Comparison of ENCODE assay signal across 29 cellular contexts in genomic region chr1:247085310-247085709, GRCh38. TPM values are rescaled to one million over a fixed set of nuclear protein-coding genes. Genes with fewer than 3 reads are reported as not detected.
"Had no signal": no experiment of that assay in that cellular context is flagged by ENCODE, and none has a peak within 500 bp of the region (broad histone marks: within the 10 kb centered on the region; RNA-seq: fewer than 3 reads in every experiment).

No MANE protein-coding gene starts in this region.

- ATAC-seq: activated CD8-positive, alpha-beta memory T cell treated with anti-CD3 and anti-CD28 coated beads, Interleukin-2, amount 10 ng/mL, durations not matched to agents 7 days and 5 days; activated CD8-positive, alpha-beta T cell treated with anti-CD3 and anti-CD28 coated beads, Interleukin-2, amount 10 ng/mL, durations not matched to agents 7 days and 5 days; activated naive CD8-positive, alpha-beta T cell treated with anti-CD3 and anti-CD28 coated beads, Interleukin-2, amount 50 U/mL, for 24 hours had no signal

- H3K36me3 ChIP-seq: ascending aorta, cardiac muscle cell had no signal

- H3K4me3 ChIP-seq: ascending aorta, cardiac muscle cell had no signal

- H3K4me1 ChIP-seq: ascending aorta had no signal

- H3K27ac ChIP-seq: ascending aorta, cardiac muscle cell, VCaP had no signal

- DNase-seq: activated B cell treated with CpG ODN at 0.5 μM for 24 hours; activated CD4-positive, alpha-beta memory T cell treated with anti-CD3 and anti-CD28 coated beads, Interleukin-2, amount 10 ng/mL, durations not matched to agents 7 days and 5 days; activated CD4-positive, alpha-beta T cell treated with anti-CD3 and anti-CD28 coated beads for 4 hours; activated CD4-positive, alpha-beta T cell treated with anti-CD3 and anti-CD28 coated beads, Interleukin-2, amount 10 ng/mL, durations not matched to agents 24 days and 14 days; activated CD4-positive, alpha-beta T cell treated with anti-CD3 and anti-CD28 coated beads, Interleukin-2, amount 50 U/mL, for 1 hour; activated CD4-positive, alpha-beta T cell treated with anti-CD3 and anti-CD28 coated beads, Interleukin-2, amount 50 U/mL, for 4 hours; activated CD4-positive, CD25-positive, alpha-beta regulatory T cell treated with anti-CD3 and anti-CD28 coated beads, Interleukin-2, amount 50 U/mL, for 72 hours; activated CD8-positive, alpha-beta memory T cell treated with anti-CD3 and anti-CD28 coated beads for 24 hours; activated CD8-positive, alpha-beta memory T cell treated with anti-CD3 and anti-CD28 coated beads, Interleukin-2, amount 10 ng/mL, durations not matched to agents 7 days and 5 days; activated CD8-positive, alpha-beta memory T cell treated with anti-CD3 and anti-CD28 coated beads, Interleukin-2, amount 50 U/mL, for 48 hours; activated CD8-positive, alpha-beta T cell treated with anti-CD3 and anti-CD28 coated beads, Interleukin-2, amount 10 ng/mL, durations not matched to agents 7 days and 5 days; activated effector memory CD4-positive, alpha-beta T cell treated with Interleukin-2 at 50 U/mL for 16 hours; activated gamma-delta T cell; activated naive CD4-positive, alpha-beta T cell treated with anti-CD3 and anti-CD28 coated beads, Interleukin-2, amount 10 ng/mL, durations not matched to agents 7 days and 5 days; activated naive CD4-positive, alpha-beta T cell treated with Interleukin-2 at 50 U/mL for 16 hours; activated naive CD8-positive, alpha-beta T cell treated with anti-CD3 and anti-CD28 coated beads, Interleukin-2, amount 10 ng/mL, durations not matched to agents 7 days and 5 days; activated naive CD8-positive, alpha-beta T cell treated with anti-CD3 and anti-CD28 coated beads, Interleukin-2, amount 50 U/mL, for 24 hours; activated T-cell treated with anti-CD3 and anti-CD28 coated beads, Interleukin-2, amount 50 U/mL, for 24 hours; activated T-cell treated with anti-CD3 and anti-CD28 coated beads, Interleukin-2, amount 50 U/mL, for 48 hours; amygdala; anterior cingulate cortex; caudate nucleus; cerebellar nuclear complex; T-helper 1 cell; T-helper 2 cell; T-helper 9 cell had no signal

- H3K27me3 ChIP-seq: ascending aorta, cardiac muscle cell had no signal

- H3K9me3 ChIP-seq: ascending aorta had no signal

RNA-seq across cellular contexts. Expression of gene ZNF670, which starts 6.7 kb away (rescaled TPM):
- total RNA-seq: ascending aorta had no signal
